Comparison of ENCODE assay signal across 16 cellular contexts in genomic region chr13:112042496-112042895, GRCh38. TPM values are rescaled to one million over a fixed set of nuclear protein-coding genes. Genes with fewer than 3 reads are reported as not detected.
"Had no signal": no experiment of that assay in that cellular context is flagged by ENCODE, and none has a peak within 500 bp of the region (broad histone marks: within the 10 kb centered on the region; RNA-seq: fewer than 3 reads in every experiment).

No MANE protein-coding gene starts in this region.

- DNase-seq: activated CD4-positive, alpha-beta memory T cell treated with anti-CD3 and anti-CD28 coated beads for 36 hours; activated CD4-positive, alpha-beta T cell treated with anti-CD3 and anti-CD28 coated beads for 1 hour; activated naive CD8-positive, alpha-beta T cell treated with anti-CD3 and anti-CD28 coated beads, Interleukin-2, amount 10 ng/mL, durations not matched to agents 7 days and 5 days; activated T-cell treated with anti-CD3 and anti-CD28 coated beads, Interleukin-2, amount 50 U/mL, for 72 hours; anterior cingulate cortex; dermis blood vessel endothelial cell; mammary epithelial cell; natural killer cell; nucleus accumbens; thyroid gland had no signal

- H3K27ac ChIP-seq: esophagus muscularis mucosa, right atrium auricular region, skin epidermis, thyroid gland had no signal

- H3K36me3 ChIP-seq: esophagus muscularis mucosa, right atrium auricular region, thyroid gland had no signal

- H3K4me1 ChIP-seq: esophagus muscularis mucosa, right atrium auricular region, thyroid gland had no signal

- H3K4me3 ChIP-seq: esophagus muscularis mucosa, right atrium auricular region, skin epidermis, thyroid gland had no signal

- H3K9me3 ChIP-seq: thyroid gland had no signal

- H3K27me3 ChIP-seq: right atrium auricular region, thyroid gland had no signal

- ATAC-seq: activated T-cell treated with anti-CD3 and anti-CD28 coated beads, Interleukin-2, amount 50 U/mL, for 72 hours; natural killer cell had no signal

RNA-seq across cellular contexts. Expression of gene SOX1, which starts 24.5 kb away (rescaled TPM):
- total RNA-seq: activated CD4-positive, alpha-beta memory T cell treated with anti-CD3 and anti-CD28 coated beads for 36 hours; activated naive CD8-positive, alpha-beta T cell treated with anti-CD3 and anti-CD28 coated beads, Interleukin-2, amount 10 ng/mL, durations not matched to agents 7 days and 5 days; dermis blood vessel endothelial cell; fibroblast of villous mesenchyme; mammary epithelial cell; mucosa of gallbladder; natural killer cell; posterior vena cava; right atrium auricular region had no signal
